20 cellular contexts compared by ENCODE assay signal in the genomic region with DNA sequence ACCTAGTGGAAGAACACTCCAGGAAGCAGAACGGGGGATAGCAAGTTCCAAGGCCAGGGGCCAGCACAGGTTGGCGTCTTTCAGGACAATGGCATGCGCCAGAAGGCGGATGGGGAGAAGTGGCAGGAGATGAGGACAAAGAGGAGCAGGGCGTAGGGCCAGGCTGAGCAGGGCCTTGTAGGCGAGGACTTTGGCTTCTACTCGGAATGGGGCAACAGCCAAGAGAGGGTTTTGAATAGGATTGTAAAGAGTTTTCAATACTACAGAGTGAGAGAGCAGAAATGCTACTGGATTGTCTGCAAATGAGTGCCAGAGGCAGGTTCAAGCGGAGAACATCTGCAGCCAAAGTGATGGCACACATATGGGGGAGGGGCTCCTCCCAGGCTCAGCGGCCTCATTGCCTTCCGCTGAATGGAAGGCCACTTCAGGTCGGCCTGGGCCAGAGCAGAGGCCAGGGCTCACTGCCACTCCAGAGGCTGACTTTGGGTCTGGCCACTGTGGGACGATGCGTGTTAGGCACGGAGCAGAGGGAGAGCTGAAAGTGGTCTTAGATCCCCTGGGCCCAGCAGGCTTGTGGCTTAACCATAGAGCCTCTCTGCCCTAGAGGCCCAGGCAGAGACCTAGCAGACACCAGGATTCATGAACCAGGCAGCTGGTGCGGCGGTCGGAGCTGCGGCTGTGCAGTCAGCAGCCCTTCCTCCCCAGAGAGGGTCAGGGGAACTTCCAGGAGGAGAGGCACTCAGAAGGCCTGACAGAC.
A peak's percentile ranks its signal among the peaks of the same experiment; 100 is the strongest.
DNase-seq lines count a peak whose midpoint lies in the region; ATAC-seq, FAIRE-seq and TF ChIP-seq lines count a peak whose summit lies in the region.
"Had no signal": no experiment of that assay in that cellular context is flagged by ENCODE, and none has a peak within 500 bp of the region (broad histone marks: within the 10 kb centered on the region; RNA-seq: fewer than 3 reads in every experiment).

No MANE protein-coding gene starts in this region.

- H3K27me3 ChIP-seq in mesendoderm (ENCODE audit: insufficient read depth, low read length, poor library complexity), result no peaks in the 10 kb centered on the region
- peaks cover 9% of the 10 kb centered on the region for H3K27me3 ChIP-seq in CD8-positive, alpha-beta memory T cell (ENCODE audit: insufficient read depth, low read length, poor library complexity, severe bottlenecking)
- H3K27me3 ChIP-seq: left lung, SJSA1, vagina had no signal

- H2BK15ac ChIP-seq in mesendoderm (replicated peaks; ENCODE audit: low read depth), result no peak overlapping the region

- POLR2A ChIA-PET in CD8-positive, alpha-beta memory T cell (lab: Charles Lee), result no interaction called here

- no peak overlapping the region for H3K4ac ChIP-seq in mesendoderm (ENCODE audit: low read depth, low read length)

- peak overlapping the region in 4 of 5 experiments; percentile 67 to 93 (median 72) for H3K27ac Mint-ChIP-seq in brain
- no peak overlapping the region for H3K27ac Mint-ChIP-seq in CD8-positive, alpha-beta memory T cell
- H3K27ac Mint-ChIP-seq: activated CD8-positive, alpha-beta memory T cell treated with anti-CD3 and anti-CD28 coated beads, Interleukin-2, amount 10 ng/mL, durations not matched to agents 7 days and 5 days; CD4-positive, alpha-beta T cell had no signal

- ATAC-seq in Right ventricle myocardium superior (ENCODE audit: poor library complexity), result peak; percentile 31
- ATAC-seq in Right ventricle myocardium inferior, result no peak
- ATAC-seq: activated CD8-positive, alpha-beta memory T cell treated with anti-CD3 and anti-CD28 coated beads, Interleukin-2, amount 10 ng/mL, durations not matched to agents 7 days and 5 days; left lung; naive thymus-derived CD8-positive, alpha-beta T cell had no signal

- no peaks in the 10 kb centered on the region for H3K79me2 ChIP-seq in mesendoderm (ENCODE audit: control insufficient read depth, insufficient read depth, low read length)

- H3K9me3 ChIP-seq in CD8-positive, alpha-beta memory T cell (ENCODE audit: low read length), result no peaks in the 10 kb centered on the region
- H3K9me3 ChIP-seq: left lung, SJSA1, vagina had no signal

- no peak overlapping the region for H2BK120ac ChIP-seq in mesendoderm (ENCODE audit: low read depth, low read length)

- no CpG with 5 or more reads among the region's 18 CpGs for WGBS in mesendoderm (ENCODE audit: extremely low coverage, insufficient coverage, low lambda C conversion rate)

- H3K27me3 Mint-ChIP-seq in brain, result peaks cover 7% of the 10 kb centered on the region
- H3K27me3 Mint-ChIP-seq in CD8-positive, alpha-beta memory T cell, result peaks cover 6 to 11% of the 10 kb centered on the region in 2 donors
- H3K27me3 Mint-ChIP-seq: activated CD8-positive, alpha-beta memory T cell treated with anti-CD3 and anti-CD28 coated beads, Interleukin-2, amount 10 ng/mL, durations not matched to agents 7 days and 5 days had no signal

- CTCF ChIA-PET in CD8-positive, alpha-beta memory T cell (lab: Charles Lee), result no interaction called here

- H3K18ac ChIP-seq in mesendoderm (ENCODE audit: low read length), result no peak overlapping the region

- H3K79me1 ChIP-seq in mesendoderm (ENCODE audit: low read length), result no peaks in the 10 kb centered on the region

- FAIRE-seq in RCC 7860 (lab: Jason Lieb, UNC), result no peak
- FAIRE-seq: astrocyte, endometrium had no signal

- no peak for TF ChIP-seq CTCF in brain (conservative IDR thresholded peaks at IDR 0.05)

- H3K4me1 ChIP-seq in mesendoderm (ENCODE audit: control insufficient read depth, low read depth, low read length), result no peaks in the 10 kb centered on the region
- H3K4me1 ChIP-seq in CD8-positive, alpha-beta memory T cell (ENCODE audit: insufficient read depth, low read length), result no peaks in the 10 kb centered on the region
- H3K4me1 ChIP-seq: left lung, SJSA1, vagina had no signal

- H3K56ac ChIP-seq in mesendoderm (ENCODE audit: low read length), result no peak overlapping the region

- no peak overlapping the region for H3K23ac ChIP-seq in mesendoderm (ENCODE audit: low read length)

- no peak overlapping the region for H3K4me2 ChIP-seq in mesendoderm (ENCODE audit: low read length)

- no peak overlapping the region for H3K4me3 ChIP-seq in mesendoderm (ENCODE audit: low read length)
- H3K4me3 ChIP-seq in CD8-positive, alpha-beta memory T cell (ENCODE audit: low read length), result no peak overlapping the region
- H3K4me3 ChIP-seq: left lung, SJSA1, vagina had no signal

- H3K27ac ChIP-seq in mesendoderm (ENCODE audit: low read depth, low read length), result no peak overlapping the region
- H3K27ac ChIP-seq in substantia nigra (ENCODE audit: low read depth, low read length, poor library complexity, severe bottlenecking), result peak overlapping the region; percentile 96
- H3K27ac ChIP-seq in CD8-positive, alpha-beta memory T cell (ENCODE audit: low read depth, low read length), result no peak overlapping the region
- H3K27ac ChIP-seq: left lung, SJSA1, vagina had no signal

- peak overlapping the region; percentile 33 for H2AK5ac ChIP-seq in mesendoderm (ENCODE audit: low read length)

- H3K9ac ChIP-seq in mesendoderm (ENCODE audit: low read length), result no peak overlapping the region

- H3K36me3 Mint-ChIP-seq in brain, result no peaks in the 10 kb centered on the region
- peaks cover 0 to 1% (median 0%) of the 10 kb centered on the region in 3 donors for H3K36me3 Mint-ChIP-seq in CD8-positive, alpha-beta memory T cell
- H3K36me3 Mint-ChIP-seq: activated CD8-positive, alpha-beta memory T cell treated with anti-CD3 and anti-CD28 coated beads, Interleukin-2, amount 10 ng/mL, durations not matched to agents 7 days and 5 days; naive thymus-derived CD8-positive, alpha-beta T cell had no signal

- H2BK5ac ChIP-seq in mesendoderm (ENCODE audit: low read length), result no peak overlapping the region

- no peaks in the 10 kb centered on the region for H3K9me3 Mint-ChIP-seq in brain
- H3K9me3 Mint-ChIP-seq in CD8-positive, alpha-beta memory T cell, result no peaks in the 10 kb centered on the region
- H3K9me3 Mint-ChIP-seq: CD4-positive, alpha-beta T cell; naive thymus-derived CD8-positive, alpha-beta T cell had no signal

- DNase-seq in Right ventricle myocardium superior (no peak), Right ventricle myocardium inferior (ENCODE audit: missing footprints) (no peak), mesendoderm (no peak), substantia nigra (lab: John Stamatoyannopoulos, UW) (peak in 45 of 49 donors; percentile 36 to 83 (median 64)), RCC 7860 (ENCODE audit: low spot score) (no peak)
- DNase-seq in CD8-positive, alpha-beta memory T cell, result no peak
- DNase-seq in stimulated activated CD4-positive, alpha-beta T cell treated with anti-CD3 and anti-CD28 coated beads, Interleukin-1b, Interleukin-23, amount 100 ng/mL, for 48 hours, result no peak
- DNase-seq: activated CD4-positive, alpha-beta T cell treated with anti-CD3 and anti-CD28 coated beads for 1 hour; activated CD8-positive, alpha-beta memory T cell treated with anti-CD3 and anti-CD28 coated beads, Interleukin-2, amount 10 ng/mL, durations not matched to agents 7 days and 5 days; CD4-positive, alpha-beta T cell; left lung; naive thymus-derived CD8-positive, alpha-beta T cell; NCI-H187; NCI-H524 treated with DMSO at 0.1 percent for 48 hours; OCI-M1 had no signal

- no peak overlapping the region for H4K5ac ChIP-seq in mesendoderm (ENCODE audit: low read length)

- intact Hi-C loops in Right ventricle myocardium superior (cut with DNase I) (no loop called here), Right ventricle myocardium inferior (cut with DNase I) (no loop called here)

- no peaks in the 10 kb centered on the region for H3K36me3 ChIP-seq in mesendoderm (ENCODE audit: control insufficient read depth, insufficient read depth, low read length)
- no peaks in the 10 kb centered on the region for H3K36me3 ChIP-seq in CD8-positive, alpha-beta memory T cell (ENCODE audit: insufficient read depth, low read length)
- H3K36me3 ChIP-seq: left lung, SJSA1, vagina had no signal

- H3K4me1 Mint-ChIP-seq in brain, result peaks cover 81% of the 10 kb centered on the region
- H3K4me1 Mint-ChIP-seq in CD8-positive, alpha-beta memory T cell, result peaks cover 2 to 8% (median 6%) of the 10 kb centered on the region in 3 donors

- peak overlapping the region in 1 of 5 experiments; percentile 5 for H3K4me3 Mint-ChIP-seq in brain
- no peak overlapping the region for H3K4me3 Mint-ChIP-seq in CD8-positive, alpha-beta memory T cell
- H3K4me3 Mint-ChIP-seq: activated CD8-positive, alpha-beta memory T cell treated with anti-CD3 and anti-CD28 coated beads, Interleukin-2, amount 10 ng/mL, durations not matched to agents 7 days and 5 days; CD4-positive, alpha-beta T cell; naive thymus-derived CD8-positive, alpha-beta T cell had no signal

- H4K8ac ChIP-seq in mesendoderm (ENCODE audit: low read depth, low read length), result no peak overlapping the region

Comparison
In these comparisons a context has a peak if more than half of its experiments do, and no peak if none do; other contexts are left out.
1. DNase-seq: peak in substantia nigra (45 of 49); none in Right ventricle myocardium superior (single experiment), Right ventricle myocardium inferior (single experiment), mesendoderm (single experiment), RCC 7860 (single experiment), CD8-positive, alpha-beta memory T cell (0 of 5) and stimulated activated CD4-positive, alpha-beta T cell treated with anti-CD3 and anti-CD28 coated beads, Interleukin-1b, Interleukin-23, amount 100 ng/mL, for 48 hours (single experiment).
2. H3K27ac Mint-ChIP-seq: peak in brain (4 of 5); none in CD8-positive, alpha-beta memory T cell (0 of 8).